In the genomic region with DNA sequence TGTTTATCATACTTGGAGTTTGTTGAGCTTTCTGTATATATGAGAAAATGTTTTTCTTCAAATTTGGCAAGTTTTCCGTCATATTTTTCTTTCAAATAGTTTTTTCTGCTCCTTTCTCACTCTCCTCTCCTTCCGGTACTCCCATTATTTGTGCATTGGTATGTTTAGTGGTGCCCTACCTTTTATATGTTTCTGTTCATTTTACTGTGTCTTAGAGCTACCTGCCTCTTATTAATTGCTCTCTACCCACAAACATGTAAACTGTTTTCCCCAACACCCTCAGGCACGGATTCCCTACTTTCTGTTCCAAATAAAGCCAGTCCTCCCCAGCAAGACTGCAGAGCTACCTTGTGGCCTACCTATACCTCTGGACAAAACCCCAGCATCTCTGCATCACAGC, we compare ENCODE assay signal across 31 cellular contexts.
"Had no signal": no experiment of that assay in that cellular context is flagged by ENCODE, and none has a peak within 500 bp of the region (broad histone marks: within the 10 kb centered on the region; RNA-seq: fewer than 3 reads in every experiment).

No MANE protein-coding gene starts in this region.

- H3K4me2 ChIP-seq: neural progenitor cell, smooth muscle cell had no signal

- H3K4me3 Mint-ChIP-seq: naive B cell; naive thymus-derived CD8-positive, alpha-beta T cell; natural killer cell treated with Interleukin-12 subunit alpha and Interleukin-12 subunit beta and Interleukin-15 and Interleukin-18, amount 100 ng/mL, for 72 hours; nephron progenitor cell; neural progenitor cell; stimulated activated effector memory CD8-positive, alpha-beta T cell treated with anti-CD3 and anti-CD28 coated beads, Interleukin-12 subunit alpha, Interleukin-12 subunit beta, amount 100 ng/mL, for 72 hours; stimulated activated naive B cell treated with anti-CD40 and anti-IgM and Interleukin-4, amounts not matched to agents 10 μg/mL and 1 μg/mL and 100 μg/mL, for 72 hours; stimulated activated naive CD8-positive, alpha-beta T cell treated with anti-CD3 and anti-CD28 coated beads, Interleukin-15, amount 100 ng/mL, for 72 hours had no signal

- H3K27me3 ChIP-seq: neural progenitor cell, ovary, suprapubic skin, testis, tibial artery, transverse colon, upper lobe of left lung, vagina had no signal

- H3K36me3 Mint-ChIP-seq: naive B cell; neural progenitor cell; stimulated activated effector memory CD8-positive, alpha-beta T cell treated with anti-CD3 and anti-CD28 coated beads, Interleukin-12 subunit alpha, Interleukin-12 subunit beta, amount 100 ng/mL, for 72 hours had no signal

- ATAC-seq: naive thymus-derived CD8-positive, alpha-beta T cell; natural killer cell treated with Interleukin-12 subunit alpha and Interleukin-12 subunit beta and Interleukin-15 and Interleukin-18, amount 100 ng/mL, for 72 hours; psoas muscle; right cardiac atrium; sciatic nerve; stimulated activated effector memory CD8-positive, alpha-beta T cell treated with anti-CD3 and anti-CD28 coated beads, Interleukin-12 subunit alpha, Interleukin-12 subunit beta, amount 100 ng/mL, for 72 hours; stimulated activated naive B cell treated with anti-CD40 and anti-IgM and Interleukin-4, amounts not matched to agents 10 μg/mL and 1 μg/mL and 100 μg/mL, for 72 hours; stimulated activated naive CD8-positive, alpha-beta T cell treated with anti-CD3 and anti-CD28 coated beads, Interleukin-15, amount 100 ng/mL, for 72 hours had no signal

- H2AFZ ChIP-seq: neural progenitor cell, parathyroid adenoma had no signal

- FAIRE-seq: urothelium cell line had no signal

- H3K9me3 ChIP-seq: ovary, psoas muscle, suprapubic skin, testis, tibial artery, transverse colon, upper lobe of left lung, vagina had no signal

- DNase-seq: naive B cell; naive thymus-derived CD8-positive, alpha-beta T cell; nephron progenitor cell; occipital lobe; ovary; posterior cingulate gyrus; psoas muscle; right cardiac atrium; spleen; stimulated activated CD4-positive, alpha-beta T cell treated with anti-CD3 and anti-CD28 coated beads, Interleukin-12 subunit alpha, Interleukin-12 subunit beta, amount 100 ng/mL, for 4 hours; stimulated activated CD4-positive, alpha-beta T cell treated with anti-CD3 and anti-CD28 coated beads, Interleukin-1b, Interleukin-23, amount 100 ng/mL, for 48 hours; stimulated activated CD4-positive, alpha-beta T cell treated with anti-CD3 and anti-CD28 coated beads, Interleukin-4, amount 100 ng/mL, for 24 hours; stimulated activated naive B cell treated with anti-CD40 and anti-IgM and Interleukin-4, amounts not matched to agents 10 μg/mL and 1 μg/mL and 100 μg/mL, for 72 hours; stimulated activated naive CD4-positive, alpha-beta T cell treated with Interleukin-2 at 50 U/mL for 16 hours; stimulated activated naive CD8-positive, alpha-beta T cell treated with anti-CD3 and anti-CD28 coated beads, Interleukin-15, amount 100 ng/mL, for 72 hours; substantia nigra; testis; tibial artery; transverse colon; upper lobe of left lung had no signal

- H3K36me3 ChIP-seq: neural progenitor cell, ovary, spleen, suprapubic skin, tibial artery, transverse colon, upper lobe of left lung, vagina had no signal

- H3K27ac Mint-ChIP-seq: naive thymus-derived CD8-positive, alpha-beta T cell; natural killer cell treated with Interleukin-12 subunit alpha and Interleukin-12 subunit beta and Interleukin-15 and Interleukin-18, amount 100 ng/mL, for 72 hours; nephron progenitor cell; neural progenitor cell; progenitor cell of endocrine pancreas; stimulated activated effector memory CD8-positive, alpha-beta T cell treated with anti-CD3 and anti-CD28 coated beads, Interleukin-12 subunit alpha, Interleukin-12 subunit beta, amount 100 ng/mL, for 72 hours; stimulated activated naive B cell treated with anti-CD40 and anti-IgM and Interleukin-4, amounts not matched to agents 10 μg/mL and 1 μg/mL and 100 μg/mL, for 72 hours; stimulated activated naive CD8-positive, alpha-beta T cell treated with anti-CD3 and anti-CD28 coated beads, Interleukin-15, amount 100 ng/mL, for 72 hours had no signal

- H3K27ac ChIP-seq: neural progenitor cell, ovary, parathyroid adenoma, psoas muscle, skin epidermis, spleen, suprapubic skin, testis, tibial artery, transverse colon, upper lobe of left lung, vagina had no signal

- H3K4me3 ChIP-seq: neural progenitor cell, ovary, psoas muscle, skin epidermis, smooth muscle cell, spleen, suprapubic skin, testis, tibial artery, transverse colon, upper lobe of left lung, vagina had no signal

- H3K4me1 ChIP-seq: neural progenitor cell, parathyroid adenoma, psoas muscle, testis, transverse colon had no signal

- H3K9ac ChIP-seq: neural progenitor cell, parathyroid adenoma had no signal

- H3K79me2 ChIP-seq: parathyroid adenoma had no signal

- H3K4me1 Mint-ChIP-seq: stimulated activated effector memory CD8-positive, alpha-beta T cell treated with anti-CD3 and anti-CD28 coated beads, Interleukin-12 subunit alpha, Interleukin-12 subunit beta, amount 100 ng/mL, for 72 hours had no signal
